In genomic region chr2:26631815-26632214, GRCh38 we compare ENCODE assay signal across 20 cellular contexts. TPM values are rescaled to one million over a fixed set of nuclear protein-coding genes. Genes with fewer than 3 reads are reported as not detected.
DNase-seq lines count a peak whose midpoint lies in the region; ATAC-seq and TF ChIP-seq lines count a peak whose summit lies in the region.
"Had no signal": no experiment of that assay in that cellular context is flagged by ENCODE, and none has a peak within 500 bp of the region (broad histone marks: within the 10 kb centered on the region; RNA-seq: fewer than 3 reads in every experiment).

No MANE protein-coding gene starts in this region.

- H3K4me3 Mint-ChIP-seq in neural crest cell (no peak overlapping the region), type B pancreatic cell (peak overlapping the region; percentile 58)

- H3K4me1 Mint-ChIP-seq in neural crest cell: peaks cover 12% of the 10 kb centered on the region
- H3K4me1 Mint-ChIP-seq in type B pancreatic cell (ENCODE audit: unreplicated experiment): peaks cover 39% of the 10 kb centered on the region

- no peaks in the 10 kb centered on the region for H3K36me3 Mint-ChIP-seq in neural crest cell (ENCODE audit: low read depth)
- H3K36me3 Mint-ChIP-seq in type B pancreatic cell: no peaks in the 10 kb centered on the region

- H3K27me3 Mint-ChIP-seq in neural crest cell (ENCODE audit: low read depth) (no peaks in the 10 kb centered on the region), type B pancreatic cell (no peaks in the 10 kb centered on the region)

- H3K27ac Mint-ChIP-seq in neural crest cell (ENCODE audit: unreplicated experiment): peak overlapping the region; percentile 75
- peak overlapping the region; percentile 78 for H3K27ac Mint-ChIP-seq in type B pancreatic cell

- peak; percentile 44 for DNase-seq in NCI-H82 (lab: John Stamatoyannopoulos, UW)
- DNase-seq in NCI-H82 treated with DMSO at 0.1 percent for 48 hours (lab: John Stamatoyannopoulos, UW; ENCODE audit: unreplicated experiment): no peak
- DNase-seq in cerebellar cortex (ENCODE audit: low spot score): peak; percentile 15
- no peak for DNase-seq in neural crest cell (ENCODE audit: low read depth, low spot score)
- DNase-seq in type B pancreatic cell (ENCODE audit: extremely low spot score, unreplicated experiment): no peak
- DNase-seq in activated CD4-positive, alpha-beta T cell treated with anti-CD3 and anti-CD28 coated beads for 48 hours: no peak
- no peak for DNase-seq in omental fat pad (ENCODE audit: low spot score)
- DNase-seq: AML-193, DMS 273 treated with DMSO at 0.1 percent for 48 hours, DND-41, HCEC 1CT, Kasumi-1, MM.1S, NCI-H1092, NCI-H1436 treated with DMSO at 0.1 percent for 48 hours, NCI-H2029 treated with DMSO at 0.1 percent for 48 hours, NCI-H2171, NCI-H526 treated with DMSO at 0.1 percent for 48 hours, Right ventricle myocardium superior had no signal

- H3K9me3 Mint-ChIP-seq in neural crest cell: no peaks in the 10 kb centered on the region
- no peaks in the 10 kb centered on the region for H3K9me3 Mint-ChIP-seq in type B pancreatic cell

- no peak for ATAC-seq in HG03159 (IDR thresholded peaks at IDR 0.05; ENCODE audit: unreplicated experiment)
- no peak for ATAC-seq in omental fat pad (ENCODE audit: low FRiP score)

- no peak for TF ChIP-seq CTCF in neural crest cell (conservative IDR thresholded peaks at IDR 0.05)
- no peak for TF ChIP-seq CTCF in type B pancreatic cell (conservative IDR thresholded peaks at IDR 0.05)
- TF ChIP-seq CTCF in omental fat pad (IDR thresholded peaks at IDR 0.05): no peak

RNA-seq across cellular contexts. Expression of gene CIB4, which starts 9.4 kb away (rescaled TPM):
- not detected in 2 replicates for total RNA-seq in neural crest cell
- total RNA-seq in type B pancreatic cell (ENCODE audit: low replicate concordance): not detected in 2 replicates
- total RNA-seq in omental fat pad: not detected
- total RNA-seq: Right ventricle myocardium superior had no signal

Comparison
In these comparisons a context has a peak if more than half of its experiments do, and no peak if none do; other contexts are left out.
1. DNase-seq: peak in NCI-H82 (single experiment) and cerebellar cortex (single experiment); none in NCI-H82 treated with DMSO at 0.1 percent for 48 hours (single experiment), neural crest cell (single experiment), type B pancreatic cell (single experiment), activated CD4-positive, alpha-beta T cell treated with anti-CD3 and anti-CD28 coated beads for 48 hours (single experiment) and omental fat pad (single experiment).